ENCODE assay signal across 9 cellular contexts in genomic region chr14:64723691-64724577, GRCh38. TPM values are rescaled to one million over a fixed set of nuclear protein-coding genes. Genes with fewer than 3 reads are reported as not detected.
DNase-seq lines count a peak whose midpoint lies in the region; ATAC-seq, FAIRE-seq and TF ChIP-seq lines count a peak whose summit lies in the region.
"Had no signal": no experiment of that assay in that cellular context is flagged by ENCODE, and none has a peak within 500 bp of the region (broad histone marks: within the 10 kb centered on the region; RNA-seq: fewer than 3 reads in every experiment).

No MANE protein-coding gene starts in this region.

- no peak overlapping the region for H3K27ac ChIP-seq in astrocyte (ENCODE audit: low read depth, low read length)
- H3K27ac ChIP-seq in layer of hippocampus (ENCODE audit: low read depth, low read length) = peak overlapping the region; percentile 80
- H3K27ac ChIP-seq in thoracic aorta = peak overlapping the region; percentile 92 to 93

- no peaks in the 10 kb centered on the region for H3K9me3 ChIP-seq in astrocyte (ENCODE audit: insufficient read depth, low read depth, low read length)
- no peaks in the 10 kb centered on the region for H3K9me3 ChIP-seq in thoracic aorta

- H3K36me3 Mint-ChIP-seq in activated T-cell treated with anti-CD3 and anti-CD28 coated beads, Interleukin-2, amount 50 U/mL, for 4 hours (ENCODE audit: insufficient read depth) = no peaks in the 10 kb centered on the region
- H3K36me3 Mint-ChIP-seq in astrocyte (ENCODE audit: low read depth, unreplicated experiment) = peaks cover 20% of the 10 kb centered on the region

- no peak for DNase-seq in activated T-cell treated with anti-CD3 and anti-CD28 coated beads, Interleukin-2, amount 50 U/mL, for 4 hours
- no peak for DNase-seq in activated T-cell treated with anti-CD3 and anti-CD28 coated beads for 4 hours
- no peak for DNase-seq in astrocyte (ENCODE audit: low read depth)
- no peak for DNase-seq in thoracic aorta (ENCODE audit: low spot score)
- no peak for DNase-seq in NCI-H146 treated with DMSO at 0.1 percent for 48 hours (lab: John Stamatoyannopoulos, UW; ENCODE audit: unreplicated experiment)
- DNase-seq: IMR-90 had no signal

- no peak overlapping the region for H3K9ac ChIP-seq in astrocyte (ENCODE audit: low read length)

- H3K27me3 ChIP-seq in astrocyte (ENCODE audit: insufficient read depth, low read length) = no peaks in the 10 kb centered on the region
- H3K27me3 ChIP-seq in layer of hippocampus (ENCODE audit: control insufficient read depth, insufficient read depth, low read length) = no peaks in the 10 kb centered on the region
- H3K27me3 ChIP-seq in thoracic aorta (replicated peaks; ENCODE audit: insufficient read depth) = no peaks in the 10 kb centered on the region

- peaks cover 32% of the 10 kb centered on the region for H4K20me1 ChIP-seq in astrocyte (ENCODE audit: insufficient read depth, low read length)

- peaks cover 87% of the 10 kb centered on the region for H3K4me1 Mint-ChIP-seq in activated T-cell treated with anti-CD3 and anti-CD28 coated beads, Interleukin-2, amount 50 U/mL, for 4 hours (ENCODE audit: low read depth)
- H3K4me1 Mint-ChIP-seq in astrocyte (ENCODE audit: low read depth, unreplicated experiment) = peaks cover 61% of the 10 kb centered on the region

- H3K36me3 ChIP-seq in astrocyte (ENCODE audit: insufficient read depth, low read length) (peaks cover 7% of the 10 kb centered on the region), thoracic aorta (peaks cover 13% of the 10 kb centered on the region)

- no peaks in the 10 kb centered on the region for H3K9me3 Mint-ChIP-seq in activated T-cell treated with anti-CD3 and anti-CD28 coated beads, Interleukin-2, amount 50 U/mL, for 4 hours
- no peaks in the 10 kb centered on the region for H3K9me3 Mint-ChIP-seq in astrocyte (ENCODE audit: unreplicated experiment)

- FAIRE-seq in astrocyte (lab: Jason Lieb, UNC) = no peak

- H3K4me3 ChIP-seq in astrocyte (ENCODE audit: insufficient read depth, low read depth, low read length) (no peak overlapping the region), thoracic aorta (no peak overlapping the region)

- no peak overlapping the region for H3K4me2 ChIP-seq in astrocyte (ENCODE audit: low read length)

- H3K27ac Mint-ChIP-seq in astrocyte (ENCODE audit: unreplicated experiment) = peak overlapping the region; percentile 27

- no peak overlapping the region for H2AFZ ChIP-seq in astrocyte (ENCODE audit: low read depth, low read length)

- ATAC-seq in activated T-cell treated with anti-CD3 and anti-CD28 coated beads, Interleukin-2, amount 50 U/mL, for 4 hours = peak; percentile 29 to 38
- ATAC-seq in thoracic aorta (ENCODE audit: insufficient number of reproducible peaks, low FRiP score, low read depth) = no peak
- no peak for ATAC-seq in GM18861 (IDR thresholded peaks at IDR 0.05; ENCODE audit: unreplicated experiment)
- no peak for ATAC-seq in HG02840 (IDR thresholded peaks at IDR 0.05; ENCODE audit: low FRiP score, unreplicated experiment)

- peak overlapping the region; percentile 36 for H3K4me3 Mint-ChIP-seq in activated T-cell treated with anti-CD3 and anti-CD28 coated beads, Interleukin-2, amount 50 U/mL, for 4 hours
- no peak overlapping the region for H3K4me3 Mint-ChIP-seq in astrocyte (ENCODE audit: unreplicated experiment)

- no peaks in the 10 kb centered on the region for H3K27me3 Mint-ChIP-seq in activated T-cell treated with anti-CD3 and anti-CD28 coated beads, Interleukin-2, amount 50 U/mL, for 4 hours (ENCODE audit: low read depth)
- H3K27me3 Mint-ChIP-seq in astrocyte (ENCODE audit: low read depth, unreplicated experiment) = no peaks in the 10 kb centered on the region

- peaks cover 86% of the 10 kb centered on the region for H3K79me2 ChIP-seq in astrocyte (ENCODE audit: insufficient read depth, low read length)

- H3K4me1 ChIP-seq in astrocyte (ENCODE audit: insufficient read depth, low read length) = peaks cover 59% of the 10 kb centered on the region
- H3K4me1 ChIP-seq in thoracic aorta (ENCODE audit: control insufficient read depth in 1 of 2, low read depth in 2 of 2) = peaks cover 71 to 95% of the 10 kb centered on the region in 2 donors

- TF ChIP-seq CTCF in astrocyte (IDR thresholded peaks at IDR 0.05; ENCODE audit: insufficient read depth, low read depth, low read length) (no peak), thoracic aorta (IDR thresholded peaks at IDR 0.05) (no peak)

RNA-seq across cellular contexts. Expression of gene PLEKHG3, which starts 19.7 kb away (rescaled TPM):
- 1 to 10 TPM; 1.1 to 6.7 (median 3.7) TPM for total RNA-seq in activated T-cell treated with anti-CD3 and anti-CD28 coated beads, Interleukin-2, amount 50 U/mL, for 4 hours
- 84.1 and 98.6 TPM in 2 replicates for total RNA-seq in astrocyte
- total RNA-seq in thoracic aorta = 10 to 100 TPM; 63.2 to 71.5 TPM

Comparison
In these comparisons a context has a peak if more than half of its experiments do, and no peak if none do; other contexts are left out.
1. ATAC-seq: peak in activated T-cell treated with anti-CD3 and anti-CD28 coated beads, Interleukin-2, amount 50 U/mL, for 4 hours (2 of 2); none in thoracic aorta (single experiment), GM18861 (single experiment) and HG02840 (single experiment).
2. RNA of gene PLEKHG3, which starts 19.7 kb away (total RNA-seq): 84.1 to 98.6 TPM in astrocyte and 63.2 to 71.5 TPM in thoracic aorta; 1.1 to 6.7 TPM in activated T-cell treated with anti-CD3 and anti-CD28 coated beads, Interleukin-2, amount 50 U/mL, for 4 hours; every median in the first group is over 4 times any median in the second.